In the genomic region with DNA sequence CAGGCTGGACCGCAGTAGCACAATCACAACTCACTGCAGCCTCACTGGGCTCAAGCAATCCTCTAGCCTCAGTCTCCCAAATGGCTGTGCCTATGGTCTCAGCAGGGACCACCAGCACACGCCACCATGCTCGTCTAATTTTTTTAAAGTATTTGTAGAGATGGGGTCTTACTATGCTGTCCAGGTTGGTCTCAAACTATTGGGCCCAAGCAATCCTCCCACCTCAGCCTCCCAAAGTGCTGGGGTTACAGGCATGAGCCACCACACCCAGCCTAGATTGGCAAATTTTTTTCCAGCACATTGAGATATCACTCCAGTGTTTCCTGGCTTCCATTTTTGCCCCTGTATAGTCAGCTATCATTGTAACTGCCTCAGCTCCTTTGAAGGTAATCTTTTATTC, we compare ENCODE assay signal across 23 cellular contexts. TPM values are rescaled to one million over a fixed set of nuclear protein-coding genes. Genes with fewer than 3 reads are reported as not detected.
DNase-seq lines count a peak whose midpoint lies in the region; ATAC-seq and TF ChIP-seq lines count a peak whose summit lies in the region.
"Had no signal": no experiment of that assay in that cellular context is flagged by ENCODE, and none has a peak within 500 bp of the region (broad histone marks: within the 10 kb centered on the region; RNA-seq: fewer than 3 reads in every experiment).

No MANE protein-coding gene starts in this region.

- no peak for ATAC-seq in WTC11
- ATAC-seq: GM12878 had no signal

- no peaks in the 10 kb centered on the region for H3K27me3 Mint-ChIP-seq in WTC11 (ENCODE audit: low read depth)
- no peaks in the 10 kb centered on the region for H3K27me3 Mint-ChIP-seq in neural crest cell (ENCODE audit: low read depth)
- H3K27me3 Mint-ChIP-seq: CD4-positive, alpha-beta memory T cell; CD4-positive, CD25-positive, alpha-beta regulatory T cell; CD8-positive, alpha-beta memory T cell had no signal

- DNase-seq in WTC11 (ENCODE audit: low spot score) (no peak), neural crest cell (ENCODE audit: low read depth, low spot score) (no peak), NCI-H748 treated with DMSO at 0.1 percent for 48 hours (lab: John Stamatoyannopoulos, UW) (no peak)
- DNase-seq in stimulated activated naive CD4-positive, alpha-beta T cell (lab: John Stamatoyannopoulos, UW) = no peak
- DNase-seq: 8988T; ACHN; BE2C; C1 segment of cervical spinal cord; CD4-positive, alpha-beta memory T cell; CD4-positive, CD25-positive, alpha-beta regulatory T cell; CD8-positive, alpha-beta memory T cell; COR-L47; DMS 273 treated with DMSO at 0.1 percent for 48 hours; DMS153; DMS53; DMS79; DND-41; EL; GDM1 had no signal

- peaks cover 6% of the 10 kb centered on the region for H3K4me1 ChIP-seq in HEK293 (ENCODE audit: control insufficient read depth, insufficient read depth, low read length)
- H3K4me1 ChIP-seq: BE2C, BLaER1 had no signal

- H3K36me3 Mint-ChIP-seq in WTC11 (peaks cover 26% of the 10 kb centered on the region), neural crest cell (ENCODE audit: low read depth) (peaks cover 27% of the 10 kb centered on the region)

- H3K9me3 ChIP-seq in HEK293 (ENCODE audit: control insufficient read depth, insufficient read depth, low read depth, low read length) = no peaks in the 10 kb centered on the region
- H3K9me3 ChIP-seq: BE2C had no signal

- no peaks in the 10 kb centered on the region for H3K4me1 Mint-ChIP-seq in WTC11
- no peaks in the 10 kb centered on the region for H3K4me1 Mint-ChIP-seq in neural crest cell
- H3K4me1 Mint-ChIP-seq: CD14-positive monocyte had no signal

- CTCF ChIA-PET in HEK293 (lab: Yijun Ruan, JAX) = no interaction called here
- CTCF ChIA-PET in WTC11 (lab: Charles Lee) = no interaction called here

- no peak overlapping the region for H3K27ac Mint-ChIP-seq in WTC11
- H3K27ac Mint-ChIP-seq in neural crest cell (ENCODE audit: unreplicated experiment) = peak overlapping the region; percentile 12
- H3K27ac Mint-ChIP-seq: CD14-positive monocyte; CD4-positive, alpha-beta memory T cell had no signal

- no peak overlapping the region for H3K4me3 Mint-ChIP-seq in WTC11
- no peak overlapping the region for H3K4me3 Mint-ChIP-seq in neural crest cell
- H3K4me3 Mint-ChIP-seq: CD14-positive monocyte; CD4-positive, alpha-beta memory T cell; CD4-positive, CD25-positive, alpha-beta regulatory T cell; CD8-positive, alpha-beta memory T cell had no signal

- POLR2A ChIA-PET in HEK293 (lab: Yijun Ruan, JAX) = no interaction called here
- POLR2A ChIA-PET in WTC11 (lab: Charles Lee) = no interaction called here

- no peak overlapping the region for H3K27ac ChIP-seq in HEK293 (ENCODE audit: extremely low read depth, low read depth, low read length)
- H3K27ac ChIP-seq: BLaER1 had no signal

- H3K36me3 ChIP-seq in HEK293 (ENCODE audit: control insufficient read depth in 2 of 2, insufficient read depth in 1 of 2, low read length in 2 of 2) = peaks cover 3% of the 10 kb centered on the region in 2 experiments; a peak in 2 of 3 replicates
- H3K36me3 ChIP-seq: BE2C had no signal

- H3K4me3 ChIP-seq in HEK293 (ENCODE audit: low read depth, low read length) = no peak overlapping the region
- H3K4me3 ChIP-seq: BLaER1, GM12878 had no signal

- TF ChIP-seq CTCF in HEK293 (tag by site-specific recombination; IDR thresholded peaks at IDR 0.05) (no peak), WTC11 (IDR thresholded peaks at IDR 0.05) (no peak), neural crest cell (conservative IDR thresholded peaks at IDR 0.05) (no peak)

- H3K9me3 Mint-ChIP-seq in WTC11 = peaks cover 18% of the 10 kb centered on the region
- no peaks in the 10 kb centered on the region for H3K9me3 Mint-ChIP-seq in neural crest cell

TF ChIP-seq in HEK293, 187 proteins besides CTCF, POLR2A, EP300 and RAD21:
- no peak for TF ChIP-seq ZNF623 (tag by site-specific recombination; IDR thresholded peaks at IDR 0.05)
- 0 out of 2 replicates have a peak, but pooled peaks have one; percentile 43 for TF ChIP-seq ZNF121 (tag by site-specific recombination; IDR thresholded peaks at IDR 0.05)

TF ChIP-seq in WTC11, 78 proteins besides CTCF, POLR2A, EP300 and RAD21:
- TF ChIP-seq ZNF121 (CRISPR knock-in tag; IDR thresholded peaks at IDR 0.05) (0 out of 2 replicates have a peak, but pooled peaks have one; percentile 56), MYBL2 (CRISPR knock-in tag; IDR thresholded peaks at IDR 0.05) (no peak), ATF3 (CRISPR knock-in tag; conservative IDR thresholded peaks at IDR 0.05) (no peak)

RNA-seq across cellular contexts. Expression of gene TBC1D5, which starts 18.3 kb away (rescaled TPM):
- total RNA-seq in WTC11 (2021) (26.1 to 32.9 TPM (median 28.8 TPM) in 3 replicates), neural crest cell (51.2 and 52.6 TPM in 2 replicates)

Comparison
In these comparisons a context has a peak if more than half of its experiments do, and no peak if none do; other contexts are left out.
1. Of the 8 proteins assayed by ChIP-seq in both HEK293 and WTC11: peak only in HEK293: none; only in WTC11: none; in both: ZNF121; in neither: 7.